In genomic region chr13:112740502-112741131, GRCh38 we compare ENCODE assay signal across 7 cellular contexts. TPM values are rescaled to one million over a fixed set of nuclear protein-coding genes. Genes with fewer than 3 reads are reported as not detected.
DNase-seq lines count a peak whose midpoint lies in the region; TF ChIP-seq lines count a peak whose summit lies in the region.

No MANE protein-coding gene starts in this region.

- no peaks in the 10 kb centered on the region for H3K36me3 Mint-ChIP-seq in activated T-cell treated with anti-CD3 and anti-CD28 coated beads, Interleukin-2, amount 50 U/mL, for 24 hours (ENCODE audit: low read depth)

- no peak for TF ChIP-seq EP300 in esophagus muscularis mucosa (IDR thresholded peaks at IDR 0.05)

- TF ChIP-seq CTCF in Peyer's patch (IDR thresholded peaks at IDR 0.05) (no peak), esophagus muscularis mucosa (IDR thresholded peaks at IDR 0.05) (no peak), uterus (IDR thresholded peaks at IDR 0.05) (no peak)

- WGBS in esophagus muscularis mucosa: 76% methylated on average over 19 of the region's 19 CpGs

- H3K9me3 Mint-ChIP-seq in activated T-cell treated with anti-CD3 and anti-CD28 coated beads, Interleukin-2, amount 50 U/mL, for 24 hours: no peaks in the 10 kb centered on the region

- H3K36me3 ChIP-seq in Peyer's patch: no peaks in the 10 kb centered on the region
- peaks cover 0 to 2% (median 0%) of the 10 kb centered on the region in 4 donors for H3K36me3 ChIP-seq in esophagus muscularis mucosa
- H3K36me3 ChIP-seq in uterus: no peaks in the 10 kb centered on the region
- no peaks in the 10 kb centered on the region for H3K36me3 ChIP-seq in H7 (replicated peaks; ENCODE audit: control insufficient read depth, insufficient read depth, low read length)

- H3K4me3 Mint-ChIP-seq in activated T-cell treated with anti-CD3 and anti-CD28 coated beads, Interleukin-2, amount 50 U/mL, for 24 hours: no peak overlapping the region

- peak overlapping the region in 3 of 4 donors; percentile 56 to 86 (median 79) for H3K27ac ChIP-seq in Peyer's patch
- peak overlapping the region in 3 of 4 donors; percentile 38 to 45 (median 42) for H3K27ac ChIP-seq in esophagus muscularis mucosa (replicated peaks in 1 of 4)
- peak overlapping the region; percentile 64 to 80 for H3K27ac ChIP-seq in uterus

- TF ChIP-seq POLR2A in Peyer's patch (IDR thresholded peaks at IDR 0.05) (no peak), esophagus muscularis mucosa (IDR thresholded peaks at IDR 0.05; ENCODE audit: low read depth) (no peak), uterus (IDR thresholded peaks at IDR 0.05) (peak in 1 of 2 donors; percentile 10)

- H3K27me3 ChIP-seq in Peyer's patch (no peaks in the 10 kb centered on the region), esophagus muscularis mucosa (no peaks in the 10 kb centered on the region), uterus (no peaks in the 10 kb centered on the region), H7 (ENCODE audit: control insufficient read depth, insufficient read depth, low read length) (no peaks in the 10 kb centered on the region)

- peaks cover 54% of the 10 kb centered on the region for H3K4me1 Mint-ChIP-seq in activated T-cell treated with anti-CD3 and anti-CD28 coated beads, Interleukin-2, amount 50 U/mL, for 24 hours (ENCODE audit: low read depth)

- H3K4me3 ChIP-seq in Peyer's patch (no peak overlapping the region), esophagus muscularis mucosa (no peak overlapping the region), uterus (no peak overlapping the region), H7 (ENCODE audit: insufficient read depth, low read depth, low read length) (no peak overlapping the region)

- no peaks in the 10 kb centered on the region for H3K9me3 ChIP-seq in Peyer's patch
- no peaks in the 10 kb centered on the region for H3K9me3 ChIP-seq in esophagus muscularis mucosa
- H3K9me3 ChIP-seq in uterus: no peaks in the 10 kb centered on the region

- intact Hi-C loops in esophagus muscularis mucosa (cut with DNase I): no loop called here
- intact Hi-C loops in uterus (cut with DNase I; ENCODE audit: low total_unique reads): no loop called here

- no peak overlapping the region for H3K27ac Mint-ChIP-seq in activated T-cell treated with anti-CD3 and anti-CD28 coated beads, Interleukin-2, amount 50 U/mL, for 24 hours

- H3K4me1 ChIP-seq in Peyer's patch (no peaks in the 10 kb centered on the region), esophagus muscularis mucosa (peaks cover 20 to 38% (median 29%) of the 10 kb centered on the region in 4 donors), uterus (no peaks in the 10 kb centered on the region)

- DNase-seq in Peyer's patch (peak in 2 of 3 donors; percentile 56 to 68), esophagus muscularis mucosa (ENCODE audit: extremely low spot score) (no peak), mucosa of gallbladder (ENCODE audit: low spot score) (peak; percentile 81), uterus (peak; percentile 82), NCI-H1694 treated with DMSO at 0.1 percent for 48 hours (lab: John Stamatoyannopoulos, UW) (no peak), H7 (no peak)
- no peak for DNase-seq in activated T-cell treated with anti-CD3 and anti-CD28 coated beads, Interleukin-2, amount 50 U/mL, for 24 hours

- no peaks in the 10 kb centered on the region for H3K27me3 Mint-ChIP-seq in activated T-cell treated with anti-CD3 and anti-CD28 coated beads, Interleukin-2, amount 50 U/mL, for 24 hours

RNA-seq across cellular contexts. Expression of gene ATP11A, which starts 50.8 kb away (rescaled TPM):
- total RNA-seq in Peyer's patch: 10 to 100 TPM; 33.1 to 64.2 (median 53.7) TPM
- total RNA-seq in esophagus muscularis mucosa: 10 to 100 TPM; 11.2 to 27.8 (median 14.3) TPM
- total RNA-seq in mucosa of gallbladder: 191 TPM
- total RNA-seq in uterus: 100 to 1,000 TPM in 1 of 4 donors, 10 to 100 TPM in 3; 12.8 to 149 (median 22.8) TPM
- total RNA-seq in H7 (2014; rRNA removed; shearing (Covaris generic)): 9.9 and 14.7 TPM in 2 replicates

Comparison
In these comparisons a context has a peak if more than half of its experiments do, and no peak if none do; other contexts are left out.
1. DNase-seq: peak in Peyer's patch (2 of 3), mucosa of gallbladder (single experiment) and uterus (2 of 2); none in esophagus muscularis mucosa (single experiment), activated T-cell treated with anti-CD3 and anti-CD28 coated beads, Interleukin-2, amount 50 U/mL, for 24 hours (single experiment), NCI-H1694 treated with DMSO at 0.1 percent for 48 hours (single experiment) and H7 (single experiment).
2. Peak in every context shown above with its lines, with median percentiles within 50 percentile points of each other: H3K27ac ChIP-seq.